8 cellular contexts compared by ENCODE assay signal in the genomic region with DNA sequence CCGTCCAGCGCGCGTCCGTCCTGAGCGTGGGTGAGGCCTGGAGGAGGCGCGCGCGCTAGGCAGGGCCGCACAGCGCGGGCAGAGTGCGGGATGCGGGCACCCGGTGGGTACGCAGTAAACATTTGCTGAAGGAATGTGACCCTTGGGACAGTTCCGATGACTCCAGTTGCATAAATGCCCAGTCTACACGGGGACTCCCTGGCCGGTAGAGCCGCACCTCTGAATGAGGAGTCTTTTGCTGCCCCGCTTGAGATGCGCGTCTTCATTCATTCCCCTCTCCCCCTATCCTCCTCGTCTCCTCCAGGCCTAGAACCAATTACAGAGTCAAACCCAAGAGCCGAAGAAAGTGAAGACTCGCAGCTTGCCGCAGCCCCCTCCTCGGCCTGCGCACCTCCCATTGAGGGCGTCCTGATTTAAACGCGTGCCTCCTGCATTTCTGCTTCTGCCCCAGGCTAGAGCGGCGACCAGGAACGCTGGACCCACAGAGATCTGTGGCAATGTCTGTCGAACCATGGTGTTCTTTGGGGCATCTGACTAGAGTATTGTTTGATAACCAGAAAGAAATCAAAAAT. TPM values are rescaled to one million over a fixed set of nuclear protein-coding genes. Genes with fewer than 3 reads are reported as not detected.
DNase-seq lines count a peak whose midpoint lies in the region; ATAC-seq and TF ChIP-seq lines count a peak whose summit lies in the region.

No MANE protein-coding gene starts in this region.

- peak overlapping the region; percentile 95 for H3K27ac ChIP-seq in CD4-positive, alpha-beta T cell (ENCODE audit: low read depth, low read length)
- H3K27ac ChIP-seq in dorsolateral prefrontal cortex, result peak overlapping the region; percentile 22 to 100 (median 98)

- peak overlapping the region; percentile 82 for H3K4me3 Mint-ChIP-seq in CD4-positive, alpha-beta T cell
- H3K4me3 Mint-ChIP-seq in IgD-negative memory B cell, result peak overlapping the region; percentile 91 to 98 (median 98)

- peaks cover 13% of the 10 kb centered on the region for H3K4me1 ChIP-seq in mucosa of stomach (ENCODE audit: control insufficient read depth, insufficient read depth, low read length)

- POLR2A ChIA-PET in CD4-positive, alpha-beta T cell (lab: Charles Lee), result interaction anchor here (0.7 to 2.6 kb wide), 12 partner anchors 20 to 113 kb away, joined by 3 to 59 read pairs (median 12); a partner anchor contains a TSS

- H3K9me3 ChIP-seq in CD4-positive, alpha-beta T cell (ENCODE audit: control insufficient read depth, low read length), result no peaks in the 10 kb centered on the region
- no peaks in the 10 kb centered on the region for H3K9me3 ChIP-seq in mucosa of stomach (ENCODE audit: control insufficient read depth, low read length)

- peaks cover 27% of the 10 kb centered on the region for H3K36me3 Mint-ChIP-seq in CD4-positive, alpha-beta T cell (ENCODE audit: low read depth)
- no peaks in the 10 kb centered on the region for H3K36me3 Mint-ChIP-seq in IgD-negative memory B cell

- H3K4me3 ChIP-seq in dorsolateral prefrontal cortex, result peak overlapping the region; percentile 55 to 99 (median 86)
- H3K4me3 ChIP-seq in mucosa of stomach (ENCODE audit: low read length), result peak overlapping the region; percentile 42

- no peaks in the 10 kb centered on the region for H3K36me3 ChIP-seq in mucosa of stomach (ENCODE audit: control insufficient read depth, insufficient read depth, low read length)

- H3K9ac ChIP-seq in mucosa of stomach (ENCODE audit: low read length), result peak overlapping the region; percentile 98

- peak; percentile 13 for TF ChIP-seq CTCF in CD4-positive, alpha-beta T cell (IDR thresholded peaks at IDR 0.05)
- peak in 4 of 56 donors; percentile 7 to 25 (median 10) for TF ChIP-seq CTCF in dorsolateral prefrontal cortex (IDR thresholded peaks at IDR 0.05 in 54 of 56, conservative IDR thresholded peaks at IDR 0.05 in 2 of 56; ENCODE audit: low read depth in 1 of 56, partially characterized antibody in 56 of 56)

- no peak for DNase-seq in CD4-positive, alpha-beta T cell
- DNase-seq in dorsolateral prefrontal cortex (no peak), HK-2 (ENCODE audit: unreplicated experiment) (no peak)
- DNase-seq in stimulated activated CD4-positive, alpha-beta T cell treated with anti-CD3 and anti-CD28 coated beads, Interleukin-4, amount 100 ng/mL, for 24 hours, result no peak
- no peak for DNase-seq in effector CD4-positive, alpha-beta T cell

- H3K9me3 Mint-ChIP-seq in CD4-positive, alpha-beta T cell, result no peaks in the 10 kb centered on the region
- no peaks in the 10 kb centered on the region for H3K9me3 Mint-ChIP-seq in IgD-negative memory B cell

- H3K27me3 ChIP-seq in CD4-positive, alpha-beta T cell (ENCODE audit: control insufficient read depth, insufficient read depth, low read length), result no peaks in the 10 kb centered on the region
- no peaks in the 10 kb centered on the region for H3K27me3 ChIP-seq in dorsolateral prefrontal cortex
- no peaks in the 10 kb centered on the region for H3K27me3 ChIP-seq in mucosa of stomach (ENCODE audit: control insufficient read depth, insufficient read depth, low read length)

- peak; percentile 19 for ATAC-seq in CD4-positive, alpha-beta T cell (ENCODE audit: poor library complexity)
- peak; percentile 17 for ATAC-seq in GM21381 (IDR thresholded peaks at IDR 0.05; ENCODE audit: unreplicated experiment)

- H3K4me1 Mint-ChIP-seq in CD4-positive, alpha-beta T cell (ENCODE audit: low read depth), result peaks cover 35% of the 10 kb centered on the region
- H3K4me1 Mint-ChIP-seq in IgD-negative memory B cell, result peaks cover 5 to 10% (median 7%) of the 10 kb centered on the region in 3 donors

- peak overlapping the region; percentile 98 for H3K27ac Mint-ChIP-seq in CD4-positive, alpha-beta T cell
- peak overlapping the region; percentile 34 to 97 (median 94) for H3K27ac Mint-ChIP-seq in IgD-negative memory B cell

- intact Hi-C loops in CD4-positive, alpha-beta T cell (cut with DNase I, micrococcal nuclease), result loop anchor here (1.0 to 5.0 kb wide), 6 partner anchors 21 to 56 kb away; a partner anchor contains a TSS
- intact Hi-C loops in dorsolateral prefrontal cortex (cut with DNase I), result loop anchor here in 1 of 2 donors (2.0 kb wide), 1 partner anchor 59 kb away; a partner anchor contains a TSS

- no peaks in the 10 kb centered on the region for H3K27me3 Mint-ChIP-seq in CD4-positive, alpha-beta T cell
- H3K27me3 Mint-ChIP-seq in IgD-negative memory B cell, result no peaks in the 10 kb centered on the region

- CTCF ChIA-PET in CD4-positive, alpha-beta T cell (lab: Charles Lee), result no interaction called here

RNA-seq across cellular contexts. Expression of a gene that starts 0.7 kb away (rescaled TPM):
- 100 to 1,000 TPM; 152 to 156 TPM for total RNA-seq in CD4-positive, alpha-beta T cell
- 38.6 TPM for polyA plus RNA-seq in IgD-negative memory B cell
- total RNA-seq in dorsolateral prefrontal cortex, result 100 to 1,000 TPM in 1 of 120 experiments, 10 to 100 TPM in 119; 36.7 to 115 (median 63.9) TPM

RNA-seq across cellular contexts. Expression of a gene that starts 5.2 kb away (rescaled TPM):
- total RNA-seq in CD4-positive, alpha-beta T cell, result 10 to 100 TPM; 59.1 to 68.3 TPM
- polyA plus RNA-seq in IgD-negative memory B cell, result 1.6 TPM
- 10 to 100 TPM; 16.1 to 79.3 (median 36.8) TPM for total RNA-seq in dorsolateral prefrontal cortex

RNA-seq across cellular contexts. Expression of a gene that starts 17.2 kb away (rescaled TPM):
- total RNA-seq in CD4-positive, alpha-beta T cell, result under 1 TPM; 0.31 to 0.52 TPM
- not detected for polyA plus RNA-seq in IgD-negative memory B cell
- total RNA-seq in dorsolateral prefrontal cortex, result 100 to 1,000 TPM in 119 of 120 experiments, 10 to 100 TPM in 1; 82.8 to 271 (median 217) TPM

RNA-seq across cellular contexts. Expression of a gene that starts 20.7 kb away (rescaled TPM):
- total RNA-seq in CD4-positive, alpha-beta T cell, result not detected
- polyA plus RNA-seq in IgD-negative memory B cell, result not detected
- total RNA-seq in dorsolateral prefrontal cortex, result 1 to 10 TPM in 14 of 120 experiments, not detected in 106; 1.4 to 6.0 (median 2.0) TPM

RNA-seq across cellular contexts. Expression of a gene that starts 37.7 kb away (rescaled TPM):
- total RNA-seq in CD4-positive, alpha-beta T cell, result 1 to 10 TPM; 2.3 TPM
- 4.7 TPM for polyA plus RNA-seq in IgD-negative memory B cell
- total RNA-seq in dorsolateral prefrontal cortex, result under 1 TPM in 40 of 120 experiments, not detected in 80; 0.13 to 0.68 (median 0.21) TPM

Comparison
In these comparisons a context has a peak if more than half of its experiments do, and no peak if none do; other contexts are left out.
1. RNA of a gene that starts 17.2 kb away (total RNA-seq): 82.8 to 271 TPM in dorsolateral prefrontal cortex; 0.31 to 0.52 TPM in CD4-positive, alpha-beta T cell; every median in the first group is over 10 times any median in the second.